ENCODE assay signal across 19 cellular contexts in genomic region chr12:55280991-55281390, GRCh38.
"Had no signal": no experiment of that assay in that cellular context is flagged by ENCODE, and none has a peak within 500 bp of the region (broad histone marks: within the 10 kb centered on the region; RNA-seq: fewer than 3 reads in every experiment).

No MANE protein-coding gene starts in this region.

- DNase-seq: colonic mucosa; effector memory CD4-positive, alpha-beta T cell; erythroblast; esophagus squamous epithelium; gastrocnemius medialis; heart left ventricle; left cardiac atrium; left lung; mesendoderm; naive thymus-derived CD8-positive, alpha-beta T cell; pancreas; stimulated activated CD4-positive, alpha-beta T cell treated with anti-CD3 and anti-CD28 coated beads, Interleukin-12 subunit alpha, Interleukin-12 subunit beta, amount 100 ng/mL, for 4 hours; stimulated activated CD4-positive, alpha-beta T cell treated with anti-CD3 and anti-CD28 coated beads, Interleukin-1b, Interleukin-23, amount 100 ng/mL, for 48 hours; stimulated activated CD4-positive, alpha-beta T cell treated with anti-CD3 and anti-CD28 coated beads, Interleukin-4, amount 100 ng/mL, for 1 hour; stimulated activated CD8-positive, alpha-beta memory T cell treated with anti-CD3 and anti-CD28 coated beads, Interleukin-4, amount 100 ng/mL, for 48 hours; stimulated activated naive CD4-positive, alpha-beta T cell; stimulated activated naive CD8-positive, alpha-beta T cell treated with anti-CD3 and anti-CD28 coated beads, Interleukin-15, amount 100 ng/mL, for 72 hours; thyroid gland; trophoblast cell had no signal
